In the genomic region with DNA sequence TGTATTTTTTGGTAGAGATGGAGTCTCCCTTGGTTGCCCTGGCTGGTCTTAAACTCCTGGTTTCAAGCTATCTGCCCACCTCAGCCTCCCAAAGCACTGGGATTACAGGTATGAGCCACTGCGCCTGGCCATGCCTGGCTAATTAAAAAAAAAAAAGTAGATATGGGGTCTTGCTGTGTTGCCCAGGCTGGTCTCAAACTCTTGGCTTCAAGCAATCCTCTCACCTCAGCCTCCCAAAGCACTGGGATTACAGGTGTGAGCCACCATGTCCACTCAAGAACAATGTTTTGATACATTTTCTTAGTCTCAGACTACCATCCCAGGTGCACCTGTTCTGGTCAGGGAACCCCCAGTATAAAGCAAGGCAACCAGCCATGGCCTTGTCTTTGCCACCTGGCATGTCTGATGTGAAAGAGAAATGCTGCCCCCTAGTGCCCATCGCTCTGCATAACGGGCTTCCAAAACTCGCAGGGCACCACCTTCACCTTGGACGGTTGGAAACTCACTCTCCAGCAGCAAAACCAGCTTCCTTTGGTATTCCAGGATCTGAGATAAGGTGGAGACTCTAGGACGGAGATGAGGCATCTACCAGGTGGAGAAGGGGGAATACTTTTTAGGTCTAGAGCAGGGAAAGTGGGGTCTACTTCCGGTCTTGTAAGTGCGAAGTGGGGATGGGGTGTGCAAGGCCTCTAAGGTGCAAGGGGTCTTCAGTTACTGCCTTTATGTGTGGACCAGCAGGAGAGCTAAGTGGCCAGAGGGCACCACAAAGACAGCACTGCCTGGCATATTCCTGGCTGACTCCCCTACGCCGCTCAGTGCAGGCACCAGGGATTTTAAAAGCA, we compare ENCODE assay signal across 1 cellular context.
TF ChIP-seq lines count a peak whose summit lies in the region.

No MANE protein-coding gene starts in this region.

TF ChIP-seq in IMR-90, 13 proteins besides CTCF, POLR2A, EP300 and RAD21:
- TF ChIP-seq MXI1 (IDR thresholded peaks at IDR 0.05; ENCODE audit: borderline replicate concordance, low read depth, low read length) (no peak), MAZ (IDR thresholded peaks at IDR 0.05; ENCODE audit: borderline replicate concordance, low read depth, low read length) (no peak), MAFK (IDR thresholded peaks at IDR 0.05; ENCODE audit: low read depth, low read length) (0 out of 2 replicates have a peak, but pooled peaks have one; percentile 12), RCOR1 (IDR thresholded peaks at IDR 0.05; ENCODE audit: insufficient replicate concordance, low read length) (peak; percentile 96), CEBPB (IDR thresholded peaks at IDR 0.05; ENCODE audit: low read depth, low read length) (no peak), FOS (IDR thresholded peaks at IDR 0.05; ENCODE audit: low read depth, low read length) (no peak), SMC3 (IDR thresholded peaks at IDR 0.05; ENCODE audit: low read depth, low read length) (peak; percentile 89), CHD1 (IDR thresholded peaks at IDR 0.05; ENCODE audit: low read depth, low read length) (no peak), RFX5 (IDR thresholded peaks at IDR 0.05; ENCODE audit: low read depth, low read length) (no peak), USF2 (IDR thresholded peaks at IDR 0.05; ENCODE audit: low read depth, low read length) (no peak), NFE2L2 (IDR thresholded peaks at IDR 0.05; ENCODE audit: low read depth, low read length) (no peak), BHLHE40 (IDR thresholded peaks at IDR 0.05; ENCODE audit: low read depth, low read length) (no peak)
- TF ChIP-seq, protein P1, sequence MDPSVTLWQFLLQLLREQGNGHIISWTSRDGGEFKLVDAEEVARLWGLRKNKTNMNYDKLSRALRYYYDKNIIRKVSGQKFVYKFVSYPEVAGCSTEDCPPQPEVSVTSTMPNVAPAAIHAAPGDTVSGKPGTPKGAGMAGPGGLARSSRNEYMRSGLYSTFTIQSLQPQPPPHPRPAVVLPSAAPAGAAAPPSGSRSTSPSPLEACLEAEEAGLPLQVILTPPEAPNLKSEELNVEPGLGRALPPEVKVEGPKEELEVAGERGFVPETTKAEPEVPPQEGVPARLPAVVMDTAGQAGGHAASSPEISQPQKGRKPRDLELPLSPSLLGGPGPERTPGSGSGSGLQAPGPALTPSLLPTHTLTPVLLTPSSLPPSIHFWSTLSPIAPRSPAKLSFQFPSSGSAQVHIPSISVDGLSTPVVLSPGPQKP (IDR thresholded peaks at IDR 0.05; ENCODE audit: borderline replicate concordance, low read depth, low read length) = no peak
